Comparison of ENCODE assay signal across 8 cellular contexts in the genomic region with DNA sequence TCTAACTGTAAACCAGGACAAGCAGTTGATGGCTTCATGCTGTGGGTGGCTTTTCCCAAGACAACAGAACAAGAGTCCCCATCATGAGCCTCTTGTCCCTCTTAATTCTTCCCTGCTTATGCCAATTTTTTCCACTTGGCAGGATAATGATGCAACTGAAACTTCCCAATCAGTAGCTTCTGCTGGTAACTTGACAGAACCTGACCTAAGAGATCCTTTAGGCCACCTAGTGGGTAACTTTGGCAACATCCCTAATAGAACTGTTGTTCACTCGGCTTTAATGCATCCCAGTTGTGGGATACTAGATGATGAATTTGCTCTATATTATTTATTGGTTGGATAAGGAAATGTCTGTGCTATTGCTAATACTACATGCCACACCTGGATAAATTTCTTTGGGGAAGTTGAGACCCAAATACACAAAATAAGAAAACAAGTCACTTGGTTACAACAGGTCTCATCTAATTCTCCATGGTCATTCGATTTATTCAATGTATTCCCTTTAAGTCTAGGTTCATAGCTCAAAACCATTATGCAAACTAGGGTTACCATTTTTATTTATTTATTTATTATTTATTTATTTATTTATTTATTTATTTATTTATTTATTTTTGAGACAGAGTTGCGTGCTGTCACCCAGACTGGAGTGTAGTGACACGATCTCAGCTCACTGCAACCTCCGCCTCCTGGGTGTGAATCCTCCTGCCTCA. TPM values are rescaled to one million over a fixed set of nuclear protein-coding genes. Genes with fewer than 3 reads are reported as not detected.
A peak's percentile ranks its signal among the peaks of the same experiment; 100 is the strongest.
DNase-seq lines count a peak whose midpoint lies in the region; ATAC-seq, FAIRE-seq and TF ChIP-seq lines count a peak whose summit lies in the region.

No MANE protein-coding gene starts in this region.

- TF ChIP-seq CTCF in natural killer cell (IDR thresholded peaks at IDR 0.05) (peak; percentile 42), fibroblast of the aortic adventitia (IDR thresholded peaks at IDR 0.05; ENCODE audit: insufficient read depth, low read length) (peak; percentile 75), pancreas (IDR thresholded peaks at IDR 0.05) (peak in 3 of 4 donors; percentile 39 to 50 (median 42))

- H3K9me3 Mint-ChIP-seq in natural killer cell = no peaks in the 10 kb centered on the region
- H3K9me3 Mint-ChIP-seq in natural killer cell treated with Interleukin-12 subunit alpha and Interleukin-12 subunit beta and Interleukin-15 and Interleukin-18, amount 100 ng/mL, for 72 hours = no peaks in the 10 kb centered on the region
- no peaks in the 10 kb centered on the region for H3K9me3 Mint-ChIP-seq in T-cell
- no peaks in the 10 kb centered on the region for H3K9me3 Mint-ChIP-seq in activated naive CD8-positive, alpha-beta T cell treated with anti-CD3 and anti-CD28 coated beads for 36 hours

- 68 to 75% methylated on average over 5 of the region's 5 CpGs for WGBS in pancreas, 2 donors

- no peaks in the 10 kb centered on the region for H3K36me3 Mint-ChIP-seq in natural killer cell
- H3K36me3 Mint-ChIP-seq in natural killer cell treated with Interleukin-12 subunit alpha and Interleukin-12 subunit beta and Interleukin-15 and Interleukin-18, amount 100 ng/mL, for 72 hours = no peaks in the 10 kb centered on the region
- no peaks in the 10 kb centered on the region for H3K36me3 Mint-ChIP-seq in T-cell
- no peaks in the 10 kb centered on the region for H3K36me3 Mint-ChIP-seq in activated naive CD8-positive, alpha-beta T cell treated with anti-CD3 and anti-CD28 coated beads for 36 hours

- no peak overlapping the region for H3K27ac Mint-ChIP-seq in natural killer cell
- H3K27ac Mint-ChIP-seq in natural killer cell treated with Interleukin-12 subunit alpha and Interleukin-12 subunit beta and Interleukin-15 and Interleukin-18, amount 100 ng/mL, for 72 hours = no peak overlapping the region
- no peak overlapping the region for H3K27ac Mint-ChIP-seq in T-cell
- no peak overlapping the region for H3K27ac Mint-ChIP-seq in activated naive CD8-positive, alpha-beta T cell treated with anti-CD3 and anti-CD28 coated beads for 36 hours

- peak in 1 of 3 donors; percentile 59 for ATAC-seq in natural killer cell
- ATAC-seq in natural killer cell treated with Interleukin-12 subunit alpha and Interleukin-12 subunit beta and Interleukin-15 and Interleukin-18, amount 100 ng/mL, for 72 hours = no peak
- ATAC-seq in T-cell (replicated peaks in 1 of 4) = peak in 3 of 4 experiments; percentile 47 to 64 (median 52)
- ATAC-seq in pancreas = peak; percentile 38 to 81 (median 78)
- no peak for ATAC-seq in GM21390 (IDR thresholded peaks at IDR 0.05; ENCODE audit: unreplicated experiment)

- H3K4me1 Mint-ChIP-seq in natural killer cell (peaks cover 3 to 7% of the 10 kb centered on the region in 2 donors), T-cell (peaks cover 5 to 9% (median 9%) of the 10 kb centered on the region in 3 donors)
- peaks cover 0 to 1% of the 10 kb centered on the region in 2 donors for H3K4me1 Mint-ChIP-seq in natural killer cell treated with Interleukin-12 subunit alpha and Interleukin-12 subunit beta and Interleukin-15 and Interleukin-18, amount 100 ng/mL, for 72 hours (ENCODE audit: low read depth in 2 of 2)
- H3K4me1 Mint-ChIP-seq in activated naive CD8-positive, alpha-beta T cell treated with anti-CD3 and anti-CD28 coated beads for 36 hours = peaks cover 5% of the 10 kb centered on the region

- H3K4me3 ChIP-seq in fibroblast of the aortic adventitia (ENCODE audit: low read depth, low read length) = no peak overlapping the region
- no peak overlapping the region for H3K4me3 ChIP-seq in pancreas

- no peaks in the 10 kb centered on the region for H3K9me3 ChIP-seq in pancreas

- POLR2A ChIA-PET in T-cell (lab: Charles Lee) = no interaction called here

- H3K36me3 ChIP-seq in pancreas = no peaks in the 10 kb centered on the region

- DNase-seq in natural killer cell (no peak), MV-4-11 (lab: John Stamatoyannopoulos, UW) (peak; percentile 64), T-cell (peak in 3 of 34 experiments; percentile 9 to 27 (median 9)), fibroblast of the aortic adventitia (ENCODE audit: low read depth) (peak; percentile 73), pancreas (no peak)
- DNase-seq in natural killer cell treated with Interleukin-12 subunit alpha and Interleukin-12 subunit beta and Interleukin-15 and Interleukin-18, amount 100 ng/mL, for 72 hours (ENCODE audit: low spot score) = no peak
- no peak for DNase-seq in activated naive CD8-positive, alpha-beta T cell treated with anti-CD3 and anti-CD28 coated beads for 36 hours

- H3K4me3 Mint-ChIP-seq in natural killer cell = no peak overlapping the region
- no peak overlapping the region for H3K4me3 Mint-ChIP-seq in natural killer cell treated with Interleukin-12 subunit alpha and Interleukin-12 subunit beta and Interleukin-15 and Interleukin-18, amount 100 ng/mL, for 72 hours
- no peak overlapping the region for H3K4me3 Mint-ChIP-seq in T-cell
- no peak overlapping the region for H3K4me3 Mint-ChIP-seq in activated naive CD8-positive, alpha-beta T cell treated with anti-CD3 and anti-CD28 coated beads for 36 hours

- intact Hi-C loops in natural killer cell (cut with micrococcal nuclease) = no loop called here
- intact Hi-C loops in pancreas (cut with DNase I) = no loop called here

- no peak for FAIRE-seq in pancreas (lab: Jason Lieb, UNC)

- H3K27me3 ChIP-seq in pancreas = no peaks in the 10 kb centered on the region

- H3K27me3 Mint-ChIP-seq in natural killer cell (ENCODE audit: low read depth in 2 of 2) = peaks cover 7 to 15% of the 10 kb centered on the region in 2 donors
- peaks cover 14 to 16% of the 10 kb centered on the region in 2 donors for H3K27me3 Mint-ChIP-seq in natural killer cell treated with Interleukin-12 subunit alpha and Interleukin-12 subunit beta and Interleukin-15 and Interleukin-18, amount 100 ng/mL, for 72 hours
- peaks cover 1 to 2% of the 10 kb centered on the region in 2 donors for H3K27me3 Mint-ChIP-seq in T-cell
- no peaks in the 10 kb centered on the region for H3K27me3 Mint-ChIP-seq in activated naive CD8-positive, alpha-beta T cell treated with anti-CD3 and anti-CD28 coated beads for 36 hours

- H3K4me1 ChIP-seq in pancreas = no peaks in the 10 kb centered on the region

- CTCF ChIA-PET in T-cell (lab: Charles Lee) = interaction anchor here (0.6 to 1.3 kb wide), 4 partner anchors 151 to 515 kb away, joined by 3 to 5 read pairs (median 4); no protein-coding TSS in a partner anchor

- no peak overlapping the region for H3K27ac ChIP-seq in pancreas

RNA-seq across cellular contexts. Expression of a gene that starts 41.4 kb away (rescaled TPM):
- total RNA-seq in natural killer cell = 1 to 10 TPM; 2.4 to 7.8 (median 3.6) TPM
- total RNA-seq in natural killer cell treated with Interleukin-12 subunit alpha and Interleukin-12 subunit beta and Interleukin-15 and Interleukin-18, amount 100 ng/mL, for 72 hours = under 1 TPM; 0.19 to 0.47 TPM
- total RNA-seq in T-cell = under 1 TPM; 0.07 to 0.32 (median 0.18) TPM
- not detected in 2 replicates for total RNA-seq in fibroblast of the aortic adventitia (ENCODE audit: low replicate concordance)
- total RNA-seq in pancreas = 1 to 10 TPM in 3 of 6 donors, under 1 TPM in 3; 0.20 to 4.4 (median 0.97) TPM
- under 1 TPM; 0.45 to 0.61 TPM for polyA plus RNA-seq in pancreas
- total RNA-seq in activated naive CD8-positive, alpha-beta T cell treated with anti-CD3 and anti-CD28 coated beads for 36 hours = under 1 TPM in 1 of 2 experiments, not detected in 1; 0.08 TPM

RNA-seq across cellular contexts. Expression of a gene that starts 46.0 kb away (rescaled TPM):
- 10 to 100 TPM; 31.3 to 43.0 (median 37.7) TPM for total RNA-seq in natural killer cell
- total RNA-seq in natural killer cell treated with Interleukin-12 subunit alpha and Interleukin-12 subunit beta and Interleukin-15 and Interleukin-18, amount 100 ng/mL, for 72 hours = 100 to 1,000 TPM in 1 of 2 donors, 10 to 100 TPM in 1; 81.8 to 119 TPM
- total RNA-seq in T-cell = 10 to 100 TPM; 51.2 to 84.9 (median 54.4) TPM
- total RNA-seq in fibroblast of the aortic adventitia (ENCODE audit: low replicate concordance) = 12.0 and 18.6 TPM in 2 replicates
- total RNA-seq in pancreas = 10 to 100 TPM; 12.4 to 21.5 (median 17.5) TPM
- polyA plus RNA-seq in pancreas = 10 to 100 TPM in 1 of 2 donors, 1 to 10 TPM in 1; 7.4 to 20.8 TPM
- total RNA-seq in activated naive CD8-positive, alpha-beta T cell treated with anti-CD3 and anti-CD28 coated beads for 36 hours = 100 to 1,000 TPM; 184 to 193 TPM

Comparison
In these comparisons a context has a peak if more than half of its experiments do, and no peak if none do; other contexts are left out.
1. ATAC-seq: peak in T-cell (3 of 4) and pancreas (4 of 4); none in natural killer cell treated with Interleukin-12 subunit alpha and Interleukin-12 subunit beta and Interleukin-15 and Interleukin-18, amount 100 ng/mL, for 72 hours (0 of 2) and GM21390 (single experiment).
2. DNase-seq: peak in MV-4-11 (single experiment) and fibroblast of the aortic adventitia (single experiment); none in natural killer cell (single experiment), natural killer cell treated with Interleukin-12 subunit alpha and Interleukin-12 subunit beta and Interleukin-15 and Interleukin-18, amount 100 ng/mL, for 72 hours (single experiment), pancreas (0 of 6) and activated naive CD8-positive, alpha-beta T cell treated with anti-CD3 and anti-CD28 coated beads for 36 hours (single experiment).
3. Peak in every context shown above with its lines, with median percentiles within 50 percentile points of each other: CTCF ChIP-seq.